Comparison of ENCODE assay signal across 1 cellular context in the genomic region with DNA sequence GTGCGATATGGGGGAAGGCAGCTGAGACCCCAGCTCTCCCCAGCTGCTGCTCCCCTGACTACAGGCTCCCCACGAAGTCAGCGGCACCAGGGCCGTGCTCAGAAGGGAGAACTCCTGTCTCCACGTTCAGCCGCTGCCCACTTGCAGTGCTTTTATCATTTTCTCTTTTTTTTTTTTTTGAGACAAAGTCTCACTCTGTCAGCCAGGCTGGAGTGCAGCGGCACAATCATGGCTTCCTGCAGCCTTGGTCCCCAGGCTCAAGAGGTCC.
TF ChIP-seq lines count a peak whose summit lies in the region.

No MANE protein-coding gene starts in this region.

TF ChIP-seq in H1, 55 proteins besides CTCF, POLR2A, EP300 and RAD21:
- TF ChIP-seq SP2 (IDR thresholded peaks at IDR 0.05; ENCODE audit: low read length) (no peak), JUN (IDR thresholded peaks at IDR 0.05; ENCODE audit: low read depth, low read length) (no peak), CHD7 (IDR thresholded peaks at IDR 0.05; ENCODE audit: insufficient replicate concordance, low read length) (no peak), POLR2AphosphoS5 (IDR thresholded peaks at IDR 0.05; ENCODE audit: low read depth, low read length) (no peak), BCL11A (IDR thresholded peaks at IDR 0.05; ENCODE audit: low read depth in 2 of 2, low read length in 2 of 2) (no peak), PHF8 (conservative IDR thresholded peaks at IDR 0.05; ENCODE audit: low read depth, low read length) (no peak), SIRT6 (IDR thresholded peaks at IDR 0.05; ENCODE audit: low read length) (no peak), EZH2 (IDR thresholded peaks at IDR 0.05; ENCODE audit: low read depth, low read length, severe bottlenecking) (no peak), JUND (IDR thresholded peaks at IDR 0.05; ENCODE audit: low read length) (no peak), CHD2 (IDR thresholded peaks at IDR 0.05; ENCODE audit: low read length) (no peak), GABPA (IDR thresholded peaks at IDR 0.05; ENCODE audit: borderline replicate concordance, insufficient read depth, low read length) (no peak), SAP30 (IDR thresholded peaks at IDR 0.05; ENCODE audit: insufficient read depth, insufficient replicate concordance, low read length) (no peak), ZNF274 (IDR thresholded peaks at IDR 0.05; ENCODE audit: borderline replicate concordance, extremely low read depth, low read length) (no peak), KDM5A (IDR thresholded peaks at IDR 0.05; ENCODE audit: low read length) (no peak), YY1 (IDR thresholded peaks at IDR 0.05; ENCODE audit: low read depth, low read length) (no peak), NANOG (IDR thresholded peaks at IDR 0.05; ENCODE audit: insufficient read depth, low read depth, low read length, poor library complexity, severe bottlenecking) (no peak)
TF ChIP-seq in H1: peak in this region for 0.
